In genomic region chr1:17635276-17635675, GRCh38 we compare ENCODE assay signal across 20 cellular contexts.
DNase-seq lines count a peak whose midpoint lies in the region; ATAC-seq and TF ChIP-seq lines count a peak whose summit lies in the region.
"Had no signal": no experiment of that assay in that cellular context is flagged by ENCODE, and none has a peak within 500 bp of the region (broad histone marks: within the 10 kb centered on the region; RNA-seq: fewer than 3 reads in every experiment).

No MANE protein-coding gene starts in this region.

- no peak for TF ChIP-seq RAD21 in SK-N-SH (IDR thresholded peaks at IDR 0.05; ENCODE audit: low read length)

- H3K4me3 ChIP-seq in OCI-LY7 (ENCODE audit: low read depth, low read length, poor library complexity, severe bottlenecking) (no peak overlapping the region), left lung (no peak overlapping the region), thoracic aorta (no peak overlapping the region), MG63 (no peak overlapping the region), SK-N-SH (ENCODE audit: low read depth in 2 of 2, low read length in 1 of 2) (no peak overlapping the region)
- H3K4me3 ChIP-seq: GM12878, HAP-1, SK-N-MC had no signal

- H3K27ac ChIP-seq in OCI-LY7 (ENCODE audit: low read depth, low read length, poor library complexity, severe bottlenecking) (no peak overlapping the region), left lung (peak overlapping the region; percentile 33 to 62), thoracic aorta (peak overlapping the region; percentile 45 to 91), SK-N-SH (ENCODE audit: low read depth in 2 of 2, low read length in 1 of 2) (no peak overlapping the region)
- H3K27ac ChIP-seq: RWPE1, SK-N-MC, WERI-Rb-1 had no signal

- H3K4me2 ChIP-seq in OCI-LY7 (ENCODE audit: low read length) (peak overlapping the region; percentile 39; the same call in 1 of the 2 replicates), SK-N-SH (no peak overlapping the region)

- H4K20me1 ChIP-seq in OCI-LY7 (ENCODE audit: insufficient read depth, low read length) (no peaks in the 10 kb centered on the region), SK-N-SH (ENCODE audit: insufficient read depth) (no peaks in the 10 kb centered on the region)

- intact Hi-C loops in OCI-LY7 (cut with micrococcal nuclease; ENCODE audit: unreplicated experiment): no loop called here
- intact Hi-C loops in left lung (cut with DNase I): no loop called here

- H3K36me3 ChIP-seq in OCI-LY7 (ENCODE audit: insufficient read depth, low read length): no peaks in the 10 kb centered on the region
- H3K36me3 ChIP-seq in left lung: peaks cover 0 to 80% of the 10 kb centered on the region in 2 donors
- peaks cover 79% of the 10 kb centered on the region for H3K36me3 ChIP-seq in thoracic aorta
- peaks cover 18% of the 10 kb centered on the region for H3K36me3 ChIP-seq in MG63
- H3K36me3 ChIP-seq in SK-N-SH (replicated peaks in 1 of 2; ENCODE audit: control insufficient read depth in 1 of 2, insufficient read depth in 2 of 2, low read length in 1 of 2): peaks cover 0 to 57% of the 10 kb centered on the region in 2 experiments
- H3K36me3 ChIP-seq: HAP-1 had no signal

- BruUV-seq in OCI-LY7 (replicated peaks; lab: Mats Ljungman, UMichigan): no TSS peak

- CTCF ChIA-PET in OCI-LY7 (lab: Charles Lee; ENCODE audit: unreplicated experiment): no interaction called here
- CTCF ChIA-PET in SK-N-SH (lab: Yijun Ruan, JAX): interaction anchor here (0.9 kb wide), 1 partner anchor 141 kb away, joined by 3 read pairs; no protein-coding TSS in a partner anchor

- H3F3A ChIP-seq in SK-N-SH (replicated peaks; ENCODE audit: insufficient read depth): no peaks in the 10 kb centered on the region

- no peaks in the 10 kb centered on the region for H3K27me3 ChIP-seq in left lung
- no peaks in the 10 kb centered on the region for H3K27me3 ChIP-seq in thoracic aorta (replicated peaks; ENCODE audit: insufficient read depth)
- H3K27me3 ChIP-seq in MG63: no peaks in the 10 kb centered on the region
- no peaks in the 10 kb centered on the region for H3K27me3 ChIP-seq in SK-N-SH (ENCODE audit: insufficient read depth)

- no peak overlapping the region for H3K9ac ChIP-seq in SK-N-SH

- no peaks in the 10 kb centered on the region for H3K9me3 ChIP-seq in OCI-LY7 (ENCODE audit: low read length)
- H3K9me3 ChIP-seq in left lung: no peaks in the 10 kb centered on the region
- H3K9me3 ChIP-seq in thoracic aorta: no peaks in the 10 kb centered on the region
- no peaks in the 10 kb centered on the region for H3K9me3 ChIP-seq in MG63
- H3K9me3 ChIP-seq in SK-N-SH: no peaks in the 10 kb centered on the region
- H3K9me3 ChIP-seq: HAP-1 had no signal

- DNase-seq in NOMO-1 treated with dmso at 0.1 percent for 144 hours (lab: John Stamatoyannopoulos, UW; ENCODE audit: unreplicated experiment): peak; percentile 48
- no peak for DNase-seq in NOMO-1 treated with DMSO at 0.1 percent for 48 hours (lab: John Stamatoyannopoulos, UW; ENCODE audit: unreplicated experiment)
- no peak for DNase-seq in OCI-LY7 (ENCODE audit: low spot score)
- DNase-seq in left lung: no peak
- no peak for DNase-seq in thoracic aorta (ENCODE audit: low spot score)
- no peak for DNase-seq in MG63
- no peak for DNase-seq in SK-N-SH
- DNase-seq in GM10266 (ENCODE audit: extremely low spot score): no peak
- DNase-seq: 8988T; activated naive CD4-positive, alpha-beta T cell treated with anti-CD3 and anti-CD28 coated beads, Interleukin-2, amount 50 U/mL, for 16 hours; DMS79 treated with DMSO at 0.1 percent for 48 hours; glutamatergic neuron; MM.1S; NCI-H1436 treated with DMSO at 0.1 percent for 48 hours; T-helper 2 cell; WERI-Rb-1 had no signal

- no peak for TF ChIP-seq EP300 in SK-N-SH (IDR thresholded peaks at IDR 0.05; ENCODE audit: borderline replicate concordance in 1 of 2, low read depth in 1 of 2, low read length in 1 of 2)

- peaks cover 16% of the 10 kb centered on the region for H3K4me1 ChIP-seq in OCI-LY7 (ENCODE audit: insufficient read depth, low read length, poor library complexity, severe bottlenecking)
- H3K4me1 ChIP-seq in left lung: peaks cover 0 to 66% of the 10 kb centered on the region in 2 donors
- peaks cover 52 to 90% of the 10 kb centered on the region in 2 donors for H3K4me1 ChIP-seq in thoracic aorta (ENCODE audit: control insufficient read depth in 1 of 2, low read depth in 2 of 2)
- H3K4me1 ChIP-seq in SK-N-SH (ENCODE audit: control insufficient read depth in 1 of 2, insufficient read depth in 2 of 2, low read depth in 1 of 2, low read length in 1 of 2): peaks cover 7 to 14% of the 10 kb centered on the region in 2 experiments; a peak in 2 of 4 replicates
- H3K4me1 ChIP-seq: HAP-1 had no signal

- H3K79me2 ChIP-seq in OCI-LY7 (ENCODE audit: insufficient read depth, low read depth, low read length) (no peaks in the 10 kb centered on the region), SK-N-SH (ENCODE audit: insufficient read depth) (no peaks in the 10 kb centered on the region)

- H2AFZ ChIP-seq in OCI-LY7 (ENCODE audit: low read length) (no peak overlapping the region), SK-N-SH (ENCODE audit: low read depth) (no peak overlapping the region)

- TF ChIP-seq CTCF in OCI-LY7 (conservative IDR thresholded peaks at IDR 0.05; ENCODE audit: low read length) (no peak), left lung (IDR thresholded peaks at IDR 0.05) (no peak), thoracic aorta (IDR thresholded peaks at IDR 0.05) (no peak), SK-N-SH (IDR thresholded peaks at IDR 0.05) (no peak), GM10266 (IDR thresholded peaks at IDR 0.05; ENCODE audit: control insufficient read depth, insufficient read depth, low read depth, missing control alignments) (no peak)

- 94% methylated on average over 5 of the region's 5 CpGs for WGBS in SK-N-SH (ENCODE audit: low lambda C conversion rate)

- POLR2A ChIA-PET in OCI-LY7 (lab: Charles Lee): no interaction called here
- POLR2A ChIA-PET in SK-N-SH (lab: Yijun Ruan, JAX): no interaction called here

- ATAC-seq in left lung: no peak
- no peak for ATAC-seq in thoracic aorta (ENCODE audit: insufficient number of reproducible peaks, low FRiP score, low read depth)

- H3K9me2 ChIP-seq in OCI-LY7 (ENCODE audit: insufficient read depth, low read length) (no peaks in the 10 kb centered on the region), SK-N-SH (no peaks in the 10 kb centered on the region)

TF ChIP-seq in SK-N-SH, 30 proteins besides CTCF, POLR2A, EP300 and RAD21:
- TF ChIP-seq NRF1 (IDR thresholded peaks at IDR 0.05; ENCODE audit: low read depth, low read length): no peak
- no peak for TF ChIP-seq CHD2 (IDR thresholded peaks at IDR 0.05; ENCODE audit: low read length, partially characterized antibody)
- TF ChIP-seq USF2 (IDR thresholded peaks at IDR 0.05; ENCODE audit: borderline replicate concordance, low read depth, low read length): no peak

Comparison
In these comparisons a context has a peak if more than half of its experiments do, and no peak if none do; other contexts are left out.
1. H3K27ac ChIP-seq: peak in left lung (2 of 2) and thoracic aorta (2 of 2); none in OCI-LY7 (single experiment) and SK-N-SH (0 of 2).